8 cellular contexts compared by ENCODE assay signal in genomic region chr7:28686418-28686800, GRCh38.
DNase-seq lines count a peak whose midpoint lies in the region; ATAC-seq and TF ChIP-seq lines count a peak whose summit lies in the region.

No MANE protein-coding gene starts in this region.

- peaks cover 10% of the 10 kb centered on the region for H3K27me3 Mint-ChIP-seq in activated CD8-positive, alpha-beta T cell treated with anti-CD3 and anti-CD28 coated beads for 36 hours

- H3K9me3 ChIP-seq in DOHH2 (ENCODE audit: control insufficient read depth, insufficient read depth, low read length) = no peaks in the 10 kb centered on the region
- no peaks in the 10 kb centered on the region for H3K9me3 ChIP-seq in neuronal stem cell (replicated peaks in 1 of 2; ENCODE audit: control insufficient read depth in 2 of 2, insufficient read depth in 1 of 2, low read depth in 1 of 2, low read length in 2 of 2)

- H2BK15ac ChIP-seq in neuronal stem cell (ENCODE audit: low read length) = no peak overlapping the region

- H3K27me3 ChIP-seq in DOHH2 (ENCODE audit: control insufficient read depth, low read length) (peaks cover 10% of the 10 kb centered on the region), neuronal stem cell (ENCODE audit: control insufficient read depth in 3 of 3, insufficient read depth in 3 of 3, low read depth in 1 of 3, low read length in 3 of 3) (no peaks in the 10 kb centered on the region)

- ATAC-seq in GM21786 (IDR thresholded peaks at IDR 0.05; ENCODE audit: unreplicated experiment) = no peak
- no peak for ATAC-seq in activated CD8-positive, alpha-beta T cell treated with anti-CD3 and anti-CD28 coated beads for 36 hours

- intact Hi-C loops in activated CD8-positive, alpha-beta T cell treated with anti-CD3 and anti-CD28 coated beads for 36 hours (cut with micrococcal nuclease) = no loop called here

- no peak for TF ChIP-seq CTCF in DOHH2 (IDR thresholded peaks at IDR 0.05; ENCODE audit: low read depth, low read length, poor library complexity, severe bottlenecking)
- no peak for TF ChIP-seq CTCF in activated CD8-positive, alpha-beta T cell treated with anti-CD3 and anti-CD28 coated beads for 36 hours (IDR thresholded peaks at IDR 0.05)

- H3K4me2 ChIP-seq in DOHH2 (ENCODE audit: low read length) = 0 out of 2 replicates have a peak overlapping the region, but pooled peaks have one; percentile 5
- peak overlapping the region; percentile 43 for H3K4me2 ChIP-seq in neuronal stem cell (ENCODE audit: insufficient read depth, low read length, poor library complexity, severe bottlenecking)

- POLR2A ChIA-PET in activated CD8-positive, alpha-beta T cell treated with anti-CD3 and anti-CD28 coated beads for 36 hours (lab: Charles Lee) = no interaction called here

- H2BK5ac ChIP-seq in neuronal stem cell (ENCODE audit: low read length) = no peak overlapping the region

- no peak overlapping the region for H2BK12ac ChIP-seq in neuronal stem cell (ENCODE audit: low read length)

- DNase-seq in RPMI7951 (ENCODE audit: low read depth) = peak; percentile 61
- peak; percentile 7 for DNase-seq in fibroblast of peridontal ligament (ENCODE audit: extremely low read depth)
- DNase-seq in neuronal stem cell (ENCODE audit: low spot score) = peak; percentile 69
- no peak for DNase-seq in activated CD8-positive, alpha-beta T cell treated with anti-CD3 and anti-CD28 coated beads for 36 hours
- DNase-seq in GDM1 (lab: John Stamatoyannopoulos, UW) = no peak
- DNase-seq in mesenteric fat pad (ENCODE audit: low spot score) = no peak

- H3K4me3 Mint-ChIP-seq in activated CD8-positive, alpha-beta T cell treated with anti-CD3 and anti-CD28 coated beads for 36 hours = no peak overlapping the region

- H3K4ac ChIP-seq in neuronal stem cell (ENCODE audit: low read length) = no peak overlapping the region

- no peak overlapping the region for H2BK120ac ChIP-seq in neuronal stem cell (ENCODE audit: low read depth, low read length)

- no peaks in the 10 kb centered on the region for H3F3A ChIP-seq in DOHH2 (ENCODE audit: control insufficient read depth, insufficient read depth)

- 0 out of 2 replicates have a peak, but pooled peaks cover 5% of the 10 kb centered on the region for H4K20me1 ChIP-seq in DOHH2 (ENCODE audit: control insufficient read depth, insufficient read depth, low read depth, low read length)

- H3K9ac ChIP-seq in neuronal stem cell (ENCODE audit: low read depth, low read length, poor library complexity) = no peak overlapping the region

- H3K23ac ChIP-seq in neuronal stem cell (ENCODE audit: low read depth, low read length, poor library complexity) = no peak overlapping the region

- WGBS in neuronal stem cell (ENCODE audit: extremely low coverage in 2 of 2, insufficient read length in 2 of 2, insufficient replicate concordance in 1 of 2), 2 donors = no CpG with 5 or more reads among the region's 12 CpGs

- H3K4me3 ChIP-seq in DOHH2 (ENCODE audit: low read length) (no peak overlapping the region), neuronal stem cell (ENCODE audit: low read length in 2 of 2) (peak overlapping the region; percentile 39 to 46)

- CTCF ChIA-PET in activated CD8-positive, alpha-beta T cell treated with anti-CD3 and anti-CD28 coated beads for 36 hours (lab: Charles Lee) = interaction anchor here (0.9 kb wide), 1 partner anchor 45 kb away, joined by 3 read pairs; no protein-coding TSS in a partner anchor

- H3K27ac ChIP-seq in DOHH2 (ENCODE audit: low read depth, low read length) = no peak overlapping the region
- peak overlapping the region; percentile 90 for H3K27ac ChIP-seq in neuronal stem cell (replicated peaks; ENCODE audit: low read length)

- no peak overlapping the region for H3K27ac Mint-ChIP-seq in activated CD8-positive, alpha-beta T cell treated with anti-CD3 and anti-CD28 coated beads for 36 hours

- H4K91ac ChIP-seq in neuronal stem cell (ENCODE audit: low read depth, low read length, poor library complexity) = no peak overlapping the region

- H3K4me1 Mint-ChIP-seq in activated CD8-positive, alpha-beta T cell treated with anti-CD3 and anti-CD28 coated beads for 36 hours (ENCODE audit: low read depth) = no peaks in the 10 kb centered on the region

- H3K9me2 ChIP-seq in DOHH2 (replicated peaks; ENCODE audit: control insufficient read depth, low read length) = no peaks in the 10 kb centered on the region

- H3K79me2 ChIP-seq in DOHH2 (ENCODE audit: control insufficient read depth, low read length) = no peaks in the 10 kb centered on the region

- H3K4me1 ChIP-seq in DOHH2 (ENCODE audit: control insufficient read depth, low read length) (peaks cover 34% of the 10 kb centered on the region), neuronal stem cell (ENCODE audit: control insufficient read depth in 2 of 2, insufficient read depth in 1 of 2, low read depth in 1 of 2, low read length in 2 of 2) (peaks cover 20 to 26% of the 10 kb centered on the region in 2 donors)

- no peak overlapping the region for H4K8ac ChIP-seq in neuronal stem cell (ENCODE audit: low read depth, low read length)

- no peak overlapping the region for H2AK5ac ChIP-seq in neuronal stem cell (ENCODE audit: low read depth, low read length)

- H3K14ac ChIP-seq in neuronal stem cell (ENCODE audit: low read length) = no peak overlapping the region

- no peaks in the 10 kb centered on the region for H3K36me3 Mint-ChIP-seq in activated CD8-positive, alpha-beta T cell treated with anti-CD3 and anti-CD28 coated beads for 36 hours (ENCODE audit: low read depth)

- H2AFZ ChIP-seq in neuronal stem cell (ENCODE audit: low read length) = peak overlapping the region; percentile 76

- no peaks in the 10 kb centered on the region for H3K9me3 Mint-ChIP-seq in activated CD8-positive, alpha-beta T cell treated with anti-CD3 and anti-CD28 coated beads for 36 hours

- no peaks in the 10 kb centered on the region for H3K36me3 ChIP-seq in DOHH2 (ENCODE audit: control insufficient read depth, low read length)
- peaks cover 0 to 8% of the 10 kb centered on the region in 2 donors for H3K36me3 ChIP-seq in neuronal stem cell (replicated peaks in 1 of 2; ENCODE audit: control insufficient read depth in 2 of 2, insufficient read depth in 2 of 2, low read length in 2 of 2)

- no peaks in the 10 kb centered on the region for H3K79me1 ChIP-seq in neuronal stem cell (ENCODE audit: low read depth, low read length)

- H3K18ac ChIP-seq in neuronal stem cell (ENCODE audit: low read length) = no peak overlapping the region

Comparison
In these comparisons a context has a peak if more than half of its experiments do, and no peak if none do; other contexts are left out.
1. DNase-seq: peak in RPMI7951 (single experiment), fibroblast of peridontal ligament (single experiment) and neuronal stem cell (single experiment); none in activated CD8-positive, alpha-beta T cell treated with anti-CD3 and anti-CD28 coated beads for 36 hours (single experiment), GDM1 (single experiment) and mesenteric fat pad (single experiment).